Comparison of ENCODE assay signal across 1 cellular context in genomic region chr10:19815478-19816419, GRCh38.
TF ChIP-seq lines count a peak whose summit lies in the region.

No MANE protein-coding gene starts in this region.

TF ChIP-seq in A549, 52 proteins besides CTCF, POLR2A, EP300 and RAD21:
- TF ChIP-seq RNF2 (IDR thresholded peaks at IDR 0.05; ENCODE audit: borderline replicate concordance, low read depth) (peak; percentile 67; the same call in 1 of the 2 replicates), CBX2 (IDR thresholded peaks at IDR 0.05; ENCODE audit: borderline replicate concordance, low read depth) (no peak)
